In genomic region chr6:135537782-135538301, GRCh38 we compare ENCODE assay signal across 9 cellular contexts. TPM values are rescaled to one million over a fixed set of nuclear protein-coding genes. Genes with fewer than 3 reads are reported as not detected.
DNase-seq lines count a peak whose midpoint lies in the region; TF ChIP-seq lines count a peak whose summit lies in the region.
"Had no signal": no experiment of that assay in that cellular context is flagged by ENCODE, and none has a peak within 500 bp of the region (broad histone marks: within the 10 kb centered on the region; RNA-seq: fewer than 3 reads in every experiment).

No MANE protein-coding gene starts in this region.

- H3K9me3 ChIP-seq in MG63 = no peaks in the 10 kb centered on the region

- H3K4me3 Mint-ChIP-seq in mesothelial cell of epicardium = no peak overlapping the region
- no peak overlapping the region for H3K4me3 Mint-ChIP-seq in progenitor cell of endocrine pancreas (ENCODE audit: low read depth)

- H3K4me3 ChIP-seq in MG63 = no peak overlapping the region

- peak; percentile 24 for DNase-seq in ACHN
- DNase-seq in MG63 = peak; percentile 40
- DNase-seq in amniotic stem cell (lab: John Stamatoyannopoulos, UW) = peak; percentile 61
- no peak for DNase-seq in mesothelial cell of epicardium (ENCODE audit: low spot score in 2 of 2, unreplicated experiment in 2 of 2)
- DNase-seq in ureter (ENCODE audit: low spot score) = no peak
- DNase-seq in progenitor cell of endocrine pancreas (ENCODE audit: low spot score, unreplicated experiment) = no peak
- DNase-seq in MV-4-11 (lab: John Stamatoyannopoulos, UW) = no peak
- DNase-seq in head of caudate nucleus = no peak
- DNase-seq: DMS 273 treated with DMSO at 0.1 percent for 48 hours had no signal

- H3K4me1 Mint-ChIP-seq in mesothelial cell of epicardium (peaks cover 20% of the 10 kb centered on the region), progenitor cell of endocrine pancreas (ENCODE audit: low read depth) (peaks cover 2% of the 10 kb centered on the region)

- no peak for TF ChIP-seq CTCF in mesothelial cell of epicardium (IDR thresholded peaks at IDR 0.05; ENCODE audit: unreplicated experiment)
- no peak for TF ChIP-seq CTCF in progenitor cell of endocrine pancreas (IDR thresholded peaks at IDR 0.05; ENCODE audit: unreplicated experiment)

- H3K9me3 Mint-ChIP-seq in mesothelial cell of epicardium (peaks cover 10% of the 10 kb centered on the region), progenitor cell of endocrine pancreas (ENCODE audit: low read depth) (peaks cover 3% of the 10 kb centered on the region)

- H3K27me3 ChIP-seq in MG63 = no peaks in the 10 kb centered on the region

- intact Hi-C loops in head of caudate nucleus (cut with DNase I) = loop anchor here (10.0 kb wide), 1 partner anchor 687 kb away; no protein-coding TSS in a partner anchor

- H3K36me3 Mint-ChIP-seq in mesothelial cell of epicardium = no peaks in the 10 kb centered on the region
- no peaks in the 10 kb centered on the region for H3K36me3 Mint-ChIP-seq in progenitor cell of endocrine pancreas (ENCODE audit: insufficient read depth)

- peak overlapping the region; percentile 67 for H3K27ac Mint-ChIP-seq in mesothelial cell of epicardium
- H3K27ac Mint-ChIP-seq in progenitor cell of endocrine pancreas = no peak overlapping the region

- H3K27me3 Mint-ChIP-seq in mesothelial cell of epicardium (ENCODE audit: low read depth) = no peaks in the 10 kb centered on the region
- H3K27me3 Mint-ChIP-seq in progenitor cell of endocrine pancreas = peaks cover 1% of the 10 kb centered on the region

- no peaks in the 10 kb centered on the region for H3K36me3 ChIP-seq in MG63

- in situ Hi-C loops in ACHN (cut with HindIII; ENCODE audit: low pct_ligation_motif_present, low pct_unique_long_range_greater_than_20kb, low sequenced_read_pairs) = no loop called here

RNA-seq across cellular contexts. Expression of gene AHI1, which starts 40.3 kb away (rescaled TPM):
- total RNA-seq in MG63 (2014; rRNA removed; shearing (Covaris generic); ENCODE audit: low replicate concordance) = 4.7 and 10.3 TPM in 2 replicates
- total RNA-seq in mesothelial cell of epicardium (39.7 to 42.6 TPM (median 41.6 TPM) in 3 replicates), ureter (58.1 TPM), progenitor cell of endocrine pancreas (34.5 and 38.3 TPM in 2 replicates)

Comparison
In these comparisons a context has a peak if more than half of its experiments do, and no peak if none do; other contexts are left out.
1. DNase-seq: peak in ACHN (single experiment), MG63 (single experiment) and amniotic stem cell (single experiment); none in mesothelial cell of epicardium (0 of 2), ureter (single experiment), progenitor cell of endocrine pancreas (single experiment), MV-4-11 (single experiment) and head of caudate nucleus (0 of 42).